20 cellular contexts compared by ENCODE assay signal in genomic region chr1:3736131-3736561, GRCh38. TPM values are rescaled to one million over a fixed set of nuclear protein-coding genes. Genes with fewer than 3 reads are reported as not detected.
DNase-seq lines count a peak whose midpoint lies in the region; ATAC-seq and TF ChIP-seq lines count a peak whose summit lies in the region.
"Had no signal": no experiment of that assay in that cellular context is flagged by ENCODE, and none has a peak within 500 bp of the region (broad histone marks: within the 10 kb centered on the region; RNA-seq: fewer than 3 reads in every experiment).

No MANE protein-coding gene starts in this region.

- TF ChIP-seq CTCF in left ventricle myocardium inferior (IDR thresholded peaks at IDR 0.05; ENCODE audit: borderline replicate concordance), result no peak
- no peak for TF ChIP-seq CTCF in ascending aorta (IDR thresholded peaks at IDR 0.05)

- no peak for DNase-seq in activated T-helper 1 cell treated with anti-CD3 and anti-CD28 coated beads, Interleukin-12 subunit alpha, Interleukin-12 subunit beta, Interleukin-2, Interleukin-4 antibody, amounts not matched to agents 30 ng/mL and 10 ng/mL and 1 ng/mL, durations not matched to agents 14 hours and 24 hours and 36 hours (ENCODE audit: low spot score)
- DNase-seq in left ventricle myocardium inferior (no peak), sciatic nerve (ENCODE audit: low spot score) (no peak), activated T-cell treated with anti-CD3 and anti-CD28 coated beads for 4 hours (no peak), ecto neural progenitor cell (ENCODE audit: low spot score) (no peak), NCI-H2171 treated with DMSO at 0.1 percent for 48 hours (lab: John Stamatoyannopoulos, UW) (no peak), ascending aorta (ENCODE audit: low spot score in 2 of 2) (no peak)
- DNase-seq: DMS79, KG1, NCI-H1105 treated with DMSO at 0.1 percent for 48 hours, NCI-H2107, NCI-H2227 treated with DMSO at 0.1 percent for 48 hours, NCI-H510A treated with DMSO at 0.1 percent for 48 hours, NCI-H774 had no signal

- H3K27ac Mint-ChIP-seq in activated T-helper 1 cell treated with anti-CD3 and anti-CD28 coated beads, Interleukin-12 subunit alpha, Interleukin-12 subunit beta, Interleukin-2, Interleukin-4 antibody, amounts not matched to agents 30 ng/mL and 10 ng/mL and 1 ng/mL, durations not matched to agents 14 hours and 24 hours and 36 hours, result peak overlapping the region; percentile 26

- H3K27ac ChIP-seq in ACC112 (ENCODE audit: low read depth, low read length) (peak overlapping the region; percentile 39; the same call in 1 of the 2 replicates), left ventricle myocardium inferior (replicated peaks) (peak overlapping the region; percentile 62), ascending aorta (no peak overlapping the region)

- ATAC-seq in sciatic nerve, result peak; percentile 13
- ATAC-seq: HepG2 had no signal

- H3K36me3 ChIP-seq in ACC112 (ENCODE audit: insufficient read depth, low read length) (peaks cover 4% of the 10 kb centered on the region; the same call in 1 of the 2 replicates), left ventricle myocardium inferior (peaks cover 51% of the 10 kb centered on the region), ascending aorta (peaks cover 30 to 56% of the 10 kb centered on the region in 2 donors)
- H3K36me3 ChIP-seq: BE2C had no signal

- intact Hi-C loops in activated T-helper 1 cell treated with anti-CD3 and anti-CD28 coated beads, Interleukin-12 subunit alpha, Interleukin-12 subunit beta, Interleukin-2, Interleukin-4 antibody, amounts not matched to agents 30 ng/mL and 10 ng/mL and 1 ng/mL, durations not matched to agents 14 hours and 24 hours and 36 hours (cut with micrococcal nuclease), result no loop called here
- intact Hi-C loops in left ventricle myocardium inferior (cut with micrococcal nuclease), result no loop called here
- intact Hi-C loops in sciatic nerve (cut with DNase I), result no loop called here
- intact Hi-C loops in ascending aorta (cut with DNase I), result no loop called here

- H3K4me1 ChIP-seq in ACC112 (ENCODE audit: control insufficient read depth, insufficient read depth, low read length, unreplicated experiment), result peaks cover 4% of the 10 kb centered on the region
- peaks cover 45% of the 10 kb centered on the region for H3K4me1 ChIP-seq in left ventricle myocardium inferior
- no peaks in the 10 kb centered on the region for H3K4me1 ChIP-seq in ascending aorta
- H3K4me1 ChIP-seq: BE2C had no signal

- H3K4me3 ChIP-seq in ACC112 (ENCODE audit: low read depth, low read length) (no peak overlapping the region), left ventricle myocardium inferior (no peak overlapping the region), ascending aorta (no peak overlapping the region)

- H3K9me3 Mint-ChIP-seq in activated T-helper 1 cell treated with anti-CD3 and anti-CD28 coated beads, Interleukin-12 subunit alpha, Interleukin-12 subunit beta, Interleukin-2, Interleukin-4 antibody, amounts not matched to agents 30 ng/mL and 10 ng/mL and 1 ng/mL, durations not matched to agents 14 hours and 24 hours and 36 hours, result no peaks in the 10 kb centered on the region

- H3K79me2 ChIP-seq in ACC112 (ENCODE audit: control insufficient read depth, insufficient read depth, low read length, unreplicated experiment), result no peaks in the 10 kb centered on the region

- H3K4me1 Mint-ChIP-seq in activated T-helper 1 cell treated with anti-CD3 and anti-CD28 coated beads, Interleukin-12 subunit alpha, Interleukin-12 subunit beta, Interleukin-2, Interleukin-4 antibody, amounts not matched to agents 30 ng/mL and 10 ng/mL and 1 ng/mL, durations not matched to agents 14 hours and 24 hours and 36 hours (ENCODE audit: low read depth), result no peaks in the 10 kb centered on the region

- H3K36me3 Mint-ChIP-seq in activated T-helper 1 cell treated with anti-CD3 and anti-CD28 coated beads, Interleukin-12 subunit alpha, Interleukin-12 subunit beta, Interleukin-2, Interleukin-4 antibody, amounts not matched to agents 30 ng/mL and 10 ng/mL and 1 ng/mL, durations not matched to agents 14 hours and 24 hours and 36 hours (ENCODE audit: low read depth), result peaks cover 3% of the 10 kb centered on the region

- H3K27me3 ChIP-seq in ACC112 (ENCODE audit: insufficient read depth, low read length), result no peaks in the 10 kb centered on the region
- H3K27me3 ChIP-seq in left ventricle myocardium inferior (ENCODE audit: low read depth), result peaks cover 25% of the 10 kb centered on the region
- H3K27me3 ChIP-seq in ascending aorta, result no peaks in the 10 kb centered on the region
- H3K27me3 ChIP-seq: BE2C had no signal

- H3K9me3 ChIP-seq in left ventricle myocardium inferior (replicated peaks) (no peaks in the 10 kb centered on the region), ascending aorta (no peaks in the 10 kb centered on the region)
- H3K9me3 ChIP-seq: BE2C had no signal

- H3K27me3 Mint-ChIP-seq in activated T-helper 1 cell treated with anti-CD3 and anti-CD28 coated beads, Interleukin-12 subunit alpha, Interleukin-12 subunit beta, Interleukin-2, Interleukin-4 antibody, amounts not matched to agents 30 ng/mL and 10 ng/mL and 1 ng/mL, durations not matched to agents 14 hours and 24 hours and 36 hours (ENCODE audit: insufficient read depth), result no peaks in the 10 kb centered on the region

- no peak overlapping the region for H3K4me3 Mint-ChIP-seq in activated T-helper 1 cell treated with anti-CD3 and anti-CD28 coated beads, Interleukin-12 subunit alpha, Interleukin-12 subunit beta, Interleukin-2, Interleukin-4 antibody, amounts not matched to agents 30 ng/mL and 10 ng/mL and 1 ng/mL, durations not matched to agents 14 hours and 24 hours and 36 hours

- no peak overlapping the region for H2AFZ ChIP-seq in ACC112 (ENCODE audit: low read length, unreplicated experiment)

RNA-seq across cellular contexts. Expression of gene CCDC27, which starts 16.1 kb away (rescaled TPM):
- not detected in 2 replicates for total RNA-seq in activated T-helper 1 cell treated with anti-CD3 and anti-CD28 coated beads, Interleukin-12 subunit alpha, Interleukin-12 subunit beta, Interleukin-2, Interleukin-4 antibody, amounts not matched to agents 30 ng/mL and 10 ng/mL and 1 ng/mL, durations not matched to agents 14 hours and 24 hours and 36 hours
- total RNA-seq in left ventricle myocardium inferior, result 0.08 TPM
- not detected for total RNA-seq in sciatic nerve
- total RNA-seq in ascending aorta, result not detected
- total RNA-seq: A172, H4, HepG2, OCI-LY7 had no signal

RNA-seq across cellular contexts. Expression of gene SMIM1, which starts 36.4 kb away (rescaled TPM):
- total RNA-seq in activated T-helper 1 cell treated with anti-CD3 and anti-CD28 coated beads, Interleukin-12 subunit alpha, Interleukin-12 subunit beta, Interleukin-2, Interleukin-4 antibody, amounts not matched to agents 30 ng/mL and 10 ng/mL and 1 ng/mL, durations not matched to agents 14 hours and 24 hours and 36 hours, result 1.0 and 1.2 TPM in 2 replicates
- total RNA-seq in left ventricle myocardium inferior, result 13.9 TPM
- 9.2 TPM for total RNA-seq in sciatic nerve
- not detected for total RNA-seq in ascending aorta
- total RNA-seq: A172, H4 had no signal

Comparison
In these comparisons a context has a peak if more than half of its experiments do, and no peak if none do; other contexts are left out.
1. H3K27ac ChIP-seq: peak in ACC112 (single experiment) and left ventricle myocardium inferior (single experiment); none in ascending aorta (0 of 2).